17 cellular contexts compared by ENCODE assay signal in the genomic region with DNA sequence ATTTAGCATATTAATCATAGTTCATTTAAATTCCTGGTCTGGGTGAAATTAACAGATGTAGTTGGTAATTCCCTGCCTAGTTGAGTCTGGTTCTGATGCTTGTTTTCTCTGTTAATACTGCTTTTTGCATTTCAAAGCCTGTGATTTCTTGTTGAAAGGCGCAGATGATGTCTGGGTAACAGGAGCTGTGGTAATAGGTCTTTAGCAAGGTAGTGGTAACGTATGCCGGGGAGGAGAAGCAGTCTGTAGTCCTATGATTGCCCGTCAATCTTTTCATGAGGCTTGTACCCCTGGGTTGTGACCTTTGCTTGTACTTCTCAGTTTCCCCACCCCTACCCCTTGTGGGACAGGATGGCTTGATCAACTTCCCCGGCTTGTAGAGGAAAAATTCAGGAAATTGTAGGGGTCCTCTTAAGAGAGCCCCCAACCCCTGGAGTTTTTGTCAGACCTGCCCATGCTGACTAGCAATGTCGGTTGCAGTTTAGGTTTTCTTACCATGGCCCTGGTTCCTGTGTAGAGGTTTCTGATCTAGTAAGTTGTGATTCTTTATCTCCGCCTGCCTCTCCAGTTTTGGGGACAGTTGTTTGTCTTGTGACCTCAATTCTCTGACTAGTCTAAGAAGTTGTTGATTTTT. TPM values are rescaled to one million over a fixed set of nuclear protein-coding genes. Genes with fewer than 3 reads are reported as not detected.
DNase-seq lines count a peak whose midpoint lies in the region; ATAC-seq and TF ChIP-seq lines count a peak whose summit lies in the region.
"Had no signal": no experiment of that assay in that cellular context is flagged by ENCODE, and none has a peak within 500 bp of the region (broad histone marks: within the 10 kb centered on the region; RNA-seq: fewer than 3 reads in every experiment).

No MANE protein-coding gene starts in this region.

- H3K9me2 ChIP-seq in PC-3 (replicated peaks; ENCODE audit: low read length) = no peaks in the 10 kb centered on the region

- H3K9me3 ChIP-seq in cardiac muscle cell (ENCODE audit: low read depth) (no peaks in the 10 kb centered on the region), heart left ventricle (peaks cover 0 to 5% (median 0%) of the 10 kb centered on the region in 12 donors), PC-3 (ENCODE audit: low read length) (no peaks in the 10 kb centered on the region)

- POLR2A ChIA-PET in PC-3 (lab: Charles Lee; ENCODE audit: unreplicated experiment) = interaction anchor here (0.6 kb wide), 1 partner anchor 51 kb away, joined by 4 read pairs; no protein-coding TSS in a partner anchor

- H3K4me1 ChIP-seq in cardiac muscle cell (ENCODE audit: low read depth) (peaks cover 6% of the 10 kb centered on the region), heart left ventricle (peaks cover 0 to 21% (median 8%) of the 10 kb centered on the region in 12 donors), PC-3 (ENCODE audit: insufficient read depth, low read length) (no peaks in the 10 kb centered on the region)

- no peak for TF ChIP-seq POLR2A in heart left ventricle (IDR thresholded peaks at IDR 0.05)

- ATAC-seq in heart left ventricle (no peak), PC-3 (peak; percentile 42; the same call in 1 of the 2 replicates)
- ATAC-seq: CD8-positive, alpha-beta T cell; GM12878 had no signal

- H3K27me3 ChIP-seq in cardiac muscle cell (no peaks in the 10 kb centered on the region), heart left ventricle (no peaks in the 10 kb centered on the region), PC-3 (ENCODE audit: low read length) (no peaks in the 10 kb centered on the region)

- H3K36me3 ChIP-seq in cardiac muscle cell (no peaks in the 10 kb centered on the region), heart left ventricle (peaks cover 0 to 15% (median 0%) of the 10 kb centered on the region in 9 donors), PC-3 (ENCODE audit: low read depth, low read length) (0 out of 2 replicates have a peak, but pooled peaks cover 4% of the 10 kb centered on the region)

- peaks cover 11% of the 10 kb centered on the region for H3K9me3 Mint-ChIP-seq in progenitor cell of endocrine pancreas (ENCODE audit: low read depth)

- no peak overlapping the region for H3K4me3 Mint-ChIP-seq in progenitor cell of endocrine pancreas (ENCODE audit: low read depth)
- H3K4me3 Mint-ChIP-seq: CD8-positive, alpha-beta T cell had no signal

- BruUV-seq in PC-3 (replicated peaks; lab: Mats Ljungman, UMichigan) = no TSS peak

- intact Hi-C loops in heart left ventricle (cut with DNase I) = no loop called here
- intact Hi-C loops in PC-3 (cut with micrococcal nuclease) = no loop called here

- CTCF ChIA-PET in PC-3 (lab: Charles Lee) = no interaction called here

- peaks cover 28% of the 10 kb centered on the region for H3K36me3 Mint-ChIP-seq in progenitor cell of endocrine pancreas (ENCODE audit: insufficient read depth)

- H2AFZ ChIP-seq in PC-3 (ENCODE audit: low read length) = no peak overlapping the region

- no peak overlapping the region for H3K4me3 ChIP-seq in cardiac muscle cell
- H3K4me3 ChIP-seq in heart left ventricle = no peak overlapping the region
- H3K4me3 ChIP-seq in PC-3 (ENCODE audit: low read length) = no peak overlapping the region
- H3K4me3 ChIP-seq: GM12878 had no signal

- 90 to 95% (median 91%) methylated on average over 7 of the region's 7 CpGs for WGBS in heart left ventricle, 4 donors

- no peak overlapping the region for H3K4me2 ChIP-seq in PC-3 (ENCODE audit: low read length)

- no peaks in the 10 kb centered on the region for H3F3A ChIP-seq in PC-3 (ENCODE audit: low read length, unreplicated experiment)

- H3K79me2 ChIP-seq in PC-3 (ENCODE audit: low read length) = peaks cover 87% of the 10 kb centered on the region

- TF ChIP-seq CTCF in cardiac muscle cell (IDR thresholded peaks at IDR 0.05; ENCODE audit: low read depth, low read length) (no peak), heart left ventricle (IDR thresholded peaks at IDR 0.05) (no peak), PC-3 (conservative IDR thresholded peaks at IDR 0.05; ENCODE audit: low read depth, low read length) (no peak), progenitor cell of endocrine pancreas (IDR thresholded peaks at IDR 0.05; ENCODE audit: unreplicated experiment) (no peak)

- peaks cover 15% of the 10 kb centered on the region for H3K4me1 Mint-ChIP-seq in progenitor cell of endocrine pancreas (ENCODE audit: low read depth)

- H3K27ac ChIP-seq in cardiac muscle cell (peak overlapping the region; percentile 34), heart left ventricle (no peak overlapping the region), PC-3 (ENCODE audit: low read length) (no peak overlapping the region)
- H3K27ac ChIP-seq: RWPE1 had no signal

- DNase-seq in cardiac muscle cell (ENCODE audit: low read depth in 1 of 2, low spot score in 1 of 2) (no peak), heart left ventricle (no peak), PC-3 (no peak), iPS-NIHi7 (ENCODE audit: extremely low spot score) (peak; percentile 19), progenitor cell of endocrine pancreas (ENCODE audit: low spot score, unreplicated experiment) (no peak), GM03348 (ENCODE audit: low spot score) (no peak), cortex of kidney (lab: John Stamatoyannopoulos, UW) (no peak)
- DNase-seq in stimulated activated CD4-positive, alpha-beta T cell treated with anti-CD3 and anti-CD28 coated beads, Interleukin-4, amount 100 ng/mL, for 1 hour = no peak
- DNase-seq: CD8-positive, alpha-beta T cell; DMS79 treated with DMSO at 0.1 percent for 48 hours; MV-4-11; NCI-H1436; NCI-H2029 treated with DMSO at 0.1 percent for 48 hours; NCI-H2171 treated with DMSO at 0.1 percent for 48 hours; NCI-H774 had no signal

- peaks cover 6% of the 10 kb centered on the region; the same call in 1 of the 2 replicates for H4K20me1 ChIP-seq in PC-3 (ENCODE audit: low read length)

- no peak overlapping the region for H3K9ac ChIP-seq in PC-3 (ENCODE audit: low read length)

- H3K27me3 Mint-ChIP-seq in progenitor cell of endocrine pancreas = no peaks in the 10 kb centered on the region

- H3K27ac Mint-ChIP-seq in progenitor cell of endocrine pancreas = peak overlapping the region; percentile 54
- H3K27ac Mint-ChIP-seq: CD8-positive, alpha-beta T cell had no signal

RNA-seq across cellular contexts. Expression of gene SPIN1, which starts 55.4 kb away (rescaled TPM):
- total RNA-seq in cardiac muscle cell (59.0 and 67.5 TPM in 2 replicates), heart left ventricle (10 to 100 TPM; 32.8 to 61.2 (median 44.5) TPM), PC-3 (2014; rRNA removed) (37.9 and 46.2 TPM in 2 replicates), progenitor cell of endocrine pancreas (151 and 154 TPM in 2 replicates)
- polyA plus RNA-seq in cardiac muscle cell (57.6 and 63.6 TPM in 2 replicates), heart left ventricle (10 to 100 TPM; 17.8 to 31.1 TPM)
